In the genomic region with DNA sequence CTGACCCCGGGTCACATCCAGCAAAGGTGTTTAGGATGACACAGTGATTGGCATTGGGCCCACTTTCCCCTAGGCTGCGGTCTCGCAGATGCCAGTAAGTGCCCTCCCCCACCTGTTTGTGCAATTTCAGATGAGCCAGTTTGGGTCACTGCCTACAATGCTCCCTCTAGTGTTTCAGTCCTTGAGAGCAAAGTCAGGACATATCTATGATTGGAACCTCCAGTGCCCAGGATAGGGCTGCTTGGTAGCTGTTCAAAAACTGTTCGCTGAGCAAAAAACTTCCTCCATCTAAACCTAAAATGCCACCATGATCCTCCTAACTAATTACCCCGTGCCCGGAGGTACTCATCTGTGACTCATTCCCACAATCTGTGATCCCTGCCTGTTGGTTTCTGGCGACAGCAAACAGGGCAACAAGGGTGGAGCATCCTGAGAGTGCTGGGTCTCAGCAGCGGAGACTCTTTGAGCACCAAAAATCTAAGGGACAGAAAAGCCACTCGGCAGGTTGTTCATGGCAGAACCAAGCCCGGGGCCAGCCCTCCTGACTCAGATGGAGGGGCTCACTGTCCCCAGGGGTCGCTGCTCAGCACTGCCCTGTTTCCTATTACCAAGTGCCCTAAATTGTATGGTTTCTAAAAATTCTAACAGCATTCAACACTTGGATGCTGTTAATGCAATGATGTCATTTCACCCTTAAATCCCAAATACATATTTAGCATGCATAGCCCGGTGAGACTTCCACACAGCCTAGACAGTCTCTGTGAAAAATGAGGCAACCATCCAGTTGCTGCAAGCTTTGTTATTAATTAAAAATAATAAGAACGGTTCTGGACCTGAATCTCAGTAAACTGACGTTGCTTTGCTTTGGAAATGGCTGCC, we compare ENCODE assay signal across 9 cellular contexts. TPM values are rescaled to one million over a fixed set of nuclear protein-coding genes. Genes with fewer than 3 reads are reported as not detected.
DNase-seq lines count a peak whose midpoint lies in the region; ATAC-seq, FAIRE-seq and TF ChIP-seq lines count a peak whose summit lies in the region.
"Had no signal": no experiment of that assay in that cellular context is flagged by ENCODE, and none has a peak within 500 bp of the region (broad histone marks: within the 10 kb centered on the region; RNA-seq: fewer than 3 reads in every experiment).

No MANE protein-coding gene starts in this region.

- H3K79me2 ChIP-seq in smooth muscle cell (ENCODE audit: low read depth) = no peaks in the 10 kb centered on the region

- WGBS in smooth muscle cell (ENCODE audit: low lambda C conversion rate) = 46% methylated on average over 14 of the region's 14 CpGs

- no peak overlapping the region for H2AFZ ChIP-seq in smooth muscle cell (ENCODE audit: low read depth)

- H4K20me1 ChIP-seq in smooth muscle cell (ENCODE audit: low read depth) = no peaks in the 10 kb centered on the region

- peak overlapping the region; percentile 21 for H3K4me3 ChIP-seq in smooth muscle cell
- H3K4me3 ChIP-seq: lung had no signal

- H3K27me3 ChIP-seq in smooth muscle cell (ENCODE audit: low read depth) = peaks cover 91% of the 10 kb centered on the region

- DNase-seq in G401 (ENCODE audit: low spot score) = peak; percentile 91
- DNase-seq in M059J (ENCODE audit: low read depth) = peak; percentile 88
- DNase-seq in globus pallidus (ENCODE audit: low spot score) = peak; percentile 52
- no peak for DNase-seq in smooth muscle cell (lab: John Stamatoyannopoulos, UW; ENCODE audit: unreplicated experiment)
- no peak for DNase-seq in frontal cortex (ENCODE audit: low spot score in 2 of 2)
- no peak for DNase-seq in activated gamma-delta T cell treated with Interleukin-2 at 50 U/mL for 16 hours

- H3K36me3 ChIP-seq in smooth muscle cell (ENCODE audit: low read depth) = no peaks in the 10 kb centered on the region

- TF ChIP-seq CTCF in smooth muscle cell (IDR thresholded peaks at IDR 0.05; ENCODE audit: borderline replicate concordance, insufficient read depth, poor library complexity, severe bottlenecking) = no peak

- no peaks in the 10 kb centered on the region for H3F3A ChIP-seq in smooth muscle cell (ENCODE audit: low read depth)

- no peaks in the 10 kb centered on the region for H3K9me3 ChIP-seq in smooth muscle cell (replicated peaks; ENCODE audit: low read depth)

- H3K4me1 ChIP-seq in smooth muscle cell (ENCODE audit: low read depth) = no peaks in the 10 kb centered on the region

- in situ Hi-C loops in G401 (cut with HindIII; ENCODE audit: low sequenced_read_pairs) = no loop called here

- H3K27ac ChIP-seq in smooth muscle cell (ENCODE audit: low read depth) = no peak overlapping the region

- no peak overlapping the region for H3K9ac ChIP-seq in smooth muscle cell (ENCODE audit: low read depth)

- peak overlapping the region; percentile 79 for H3K4me2 ChIP-seq in smooth muscle cell

- peak; percentile 65 for ATAC-seq in SK-N-SH treated with all-trans-retinoic acid at 6 μM for 48 hours
- no peak for ATAC-seq in HG03354 (IDR thresholded peaks at IDR 0.05; ENCODE audit: poor library complexity, severe bottlenecking, unreplicated experiment)

- FAIRE-seq in frontal cortex (lab: Jason Lieb, UNC) = no peak

TF ChIP-seq in SK-N-SH treated with all-trans-retinoic acid at 6 μM for 48 hours, 23 proteins besides CTCF, POLR2A, EP300 and RAD21:
- TF ChIP-seq GLIS3 (CRISPR knock-in tag; IDR thresholded peaks at IDR 0.05) = no peak
- no peak for TF ChIP-seq TCF4 (CRISPR knock-in tag; IDR thresholded peaks at IDR 0.05; ENCODE audit: borderline replicate concordance)
- no peak for TF ChIP-seq ESRRG (CRISPR knock-in tag; IDR thresholded peaks at IDR 0.05)
- TF ChIP-seq, protein P1, sequence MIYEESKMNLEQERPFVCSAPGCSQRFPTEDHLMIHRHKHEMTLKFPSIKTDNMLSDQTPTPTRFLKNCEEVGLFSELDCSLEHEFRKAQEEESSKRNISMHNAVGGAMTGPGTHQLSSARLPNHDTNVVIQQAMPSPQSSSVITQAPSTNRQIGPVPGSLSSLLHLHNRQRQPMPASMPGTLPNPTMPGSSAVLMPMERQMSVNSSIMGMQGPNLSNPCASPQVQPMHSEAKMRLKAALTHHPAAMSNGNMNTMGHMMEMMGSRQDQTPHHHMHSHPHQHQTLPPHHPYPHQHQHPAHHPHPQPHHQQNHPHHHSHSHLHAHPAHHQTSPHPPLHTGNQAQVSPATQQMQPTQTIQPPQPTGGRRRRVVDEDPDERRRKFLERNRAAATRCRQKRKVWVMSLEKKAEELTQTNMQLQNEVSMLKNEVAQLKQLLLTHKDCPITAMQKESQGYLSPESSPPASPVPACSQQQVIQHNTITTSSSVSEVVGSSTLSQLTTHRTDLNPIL (CRISPR knock-in tag; IDR thresholded peaks at IDR 0.05; ENCODE audit: low read depth) = no peak
- TF ChIP-seq RARB (CRISPR knock-in tag; IDR thresholded peaks at IDR 0.05) = no peak
- TF ChIP-seq ISL1 (CRISPR knock-in tag; IDR thresholded peaks at IDR 0.05) = no peak
- no peak for TF ChIP-seq ZFP30 (CRISPR knock-in tag; IDR thresholded peaks at IDR 0.05)
- TF ChIP-seq SNAI2 (CRISPR knock-in tag; IDR thresholded peaks at IDR 0.05) = no peak
- no peak for TF ChIP-seq ZFP3 (CRISPR knock-in tag; IDR thresholded peaks at IDR 0.05)
- no peak for TF ChIP-seq ZNF8 (CRISPR knock-in tag; IDR thresholded peaks at IDR 0.05)
TF ChIP-seq in SK-N-SH treated with all-trans-retinoic acid at 6 μM for 48 hours: peak in this region for 0.

RNA-seq across cellular contexts. Expression of a gene that starts 5.0 kb away (rescaled TPM):
- total RNA-seq in G401 (2014; rRNA removed; shearing (Covaris generic)) = not detected in 2 replicates
- 0.32 TPM in 1 of 2 replicates, not detected in the other for total RNA-seq in M059J (2014; rRNA removed; shearing (Covaris generic))
- total RNA-seq in smooth muscle cell = not detected in 2 replicates
- not detected in 2 replicates for polyA plus RNA-seq in smooth muscle cell
- total RNA-seq in frontal cortex = not detected
- total RNA-seq: lung had no signal
- polyA plus RNA-seq: lung had no signal

RNA-seq across cellular contexts. Expression of a gene that starts 19.0 kb away (rescaled TPM):
- total RNA-seq in G401 (2014; rRNA removed; shearing (Covaris generic)) = not detected in 2 replicates
- 0.17 and 0.32 TPM in 2 replicates for total RNA-seq in M059J (2014; rRNA removed; shearing (Covaris generic))
- 0.45 and 2.8 TPM in 2 replicates for total RNA-seq in smooth muscle cell
- 1.9 and 2.4 TPM in 2 replicates for polyA plus RNA-seq in smooth muscle cell
- 3.7 TPM for total RNA-seq in frontal cortex

Comparison
In these comparisons a context has a peak if more than half of its experiments do, and no peak if none do; other contexts are left out.
1. DNase-seq: peak in G401 (single experiment), M059J (single experiment) and globus pallidus (single experiment); none in smooth muscle cell (single experiment), frontal cortex (0 of 2) and activated gamma-delta T cell treated with Interleukin-2 at 50 U/mL for 16 hours (single experiment).